11 cellular contexts compared by ENCODE assay signal in the genomic region with DNA sequence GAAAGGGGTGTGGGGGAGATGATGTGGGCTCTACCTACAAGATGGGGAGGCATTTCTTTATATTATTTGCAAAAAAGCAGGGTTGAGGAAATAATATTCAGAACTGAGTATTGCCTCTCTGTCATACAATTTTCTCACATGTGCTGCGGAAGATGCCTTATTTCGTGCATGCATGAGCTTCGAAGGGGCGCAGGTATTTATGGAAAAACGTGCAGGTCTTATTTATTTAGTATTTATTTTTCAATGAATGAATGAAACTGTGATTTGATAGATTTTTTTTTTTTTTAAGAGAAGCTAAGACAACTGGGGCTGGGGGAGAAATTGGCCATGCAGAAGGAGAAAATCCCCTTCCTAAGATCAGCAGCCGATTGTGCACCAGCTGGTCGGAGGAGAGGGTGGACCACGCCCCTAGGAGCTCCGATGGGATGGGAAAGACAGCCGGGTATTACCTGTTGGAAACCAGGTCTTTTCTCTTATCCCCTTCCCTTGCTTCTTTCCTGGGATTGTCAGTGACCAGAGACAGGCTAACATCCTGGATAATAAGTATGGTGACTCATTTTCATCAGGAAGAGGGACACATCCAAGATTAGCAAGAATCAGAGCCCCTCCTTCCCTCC. TPM values are rescaled to one million over a fixed set of nuclear protein-coding genes. Genes with fewer than 3 reads are reported as not detected.
DNase-seq lines count a peak whose midpoint lies in the region; ATAC-seq and TF ChIP-seq lines count a peak whose summit lies in the region.
"Had no signal": no experiment of that assay in that cellular context is flagged by ENCODE, and none has a peak within 500 bp of the region (broad histone marks: within the 10 kb centered on the region; RNA-seq: fewer than 3 reads in every experiment).

No MANE protein-coding gene starts in this region.

- H3K27ac Mint-ChIP-seq in CD4-positive, alpha-beta memory T cell, result no peak overlapping the region
- H3K27ac Mint-ChIP-seq: activated naive CD8-positive, alpha-beta T cell had no signal

- no peak for DNase-seq in CD4-positive, alpha-beta memory T cell
- DNase-seq in HuH-7.5 (ENCODE audit: low spot score) (no peak), SJCRH30 (no peak)
- no peak for DNase-seq in activated effector memory CD4-positive, alpha-beta T cell treated with Interleukin-2 at 50 U/mL for 16 hours
- DNase-seq: NCI-H2081 had no signal

- H3K27me3 ChIP-seq in CD4-positive, alpha-beta memory T cell (ENCODE audit: insufficient read depth, low read length), result peaks cover 7% of the 10 kb centered on the region
- H3K27me3 ChIP-seq in HUES64 (ENCODE audit: insufficient read depth, low read length) (no peaks in the 10 kb centered on the region), ectodermal cell (ENCODE audit: control insufficient read depth, insufficient read depth, low read length, poor library complexity, severe bottlenecking) (peaks cover 4% of the 10 kb centered on the region), neural cell (ENCODE audit: insufficient read depth, low read depth, low read length) (no peaks in the 10 kb centered on the region), SJCRH30 (0 out of 2 replicates have a peak, but pooled peaks cover 3% of the 10 kb centered on the region)

- H4K20me1 ChIP-seq in neural cell (ENCODE audit: insufficient read depth), result no peaks in the 10 kb centered on the region

- H3K9me3 Mint-ChIP-seq in CD4-positive, alpha-beta memory T cell, result peaks cover 0 to 1% (median 0%) of the 10 kb centered on the region in 8 donors

- peaks cover 18 to 26% of the 10 kb centered on the region in 2 donors for H3K27me3 Mint-ChIP-seq in CD4-positive, alpha-beta memory T cell

- TF ChIP-seq EP300 in neural cell (conservative IDR thresholded peaks at IDR 0.05; ENCODE audit: poor library complexity, severe bottlenecking), result no peak

- H3K4me1 ChIP-seq in CD4-positive, alpha-beta memory T cell (ENCODE audit: insufficient read depth, low read length), result peaks cover 14% of the 10 kb centered on the region
- H3K4me1 ChIP-seq in HUES64 (ENCODE audit: insufficient read depth, low read length), result peaks cover 45% of the 10 kb centered on the region
- peaks cover 22% of the 10 kb centered on the region for H3K4me1 ChIP-seq in ectodermal cell (ENCODE audit: control insufficient read depth, insufficient read depth, low read length)
- no peaks in the 10 kb centered on the region for H3K4me1 ChIP-seq in SJCRH30

- no peaks in the 10 kb centered on the region for H3K9me2 ChIP-seq in neural cell (ENCODE audit: insufficient read depth, low read length)

- peak overlapping the region; percentile 56 for H2AFZ ChIP-seq in neural cell (ENCODE audit: low read depth, low read length)

- no peak for TF ChIP-seq CTCF in neural cell (IDR thresholded peaks at IDR 0.05; ENCODE audit: poor library complexity, severe bottlenecking)

- CTCF ChIA-PET in CD4-positive, alpha-beta memory T cell (lab: Charles Lee; ENCODE audit: partially characterized antibody), result no interaction called here

- ATAC-seq in HG03039 (IDR thresholded peaks at IDR 0.05; ENCODE audit: unreplicated experiment), result no peak

- peaks cover 57% of the 10 kb centered on the region for H3K79me2 ChIP-seq in neural cell (replicated peaks; ENCODE audit: insufficient read depth, low read length)

- H3K27ac ChIP-seq in CD4-positive, alpha-beta memory T cell (ENCODE audit: low read depth, low read length), result no peak overlapping the region
- no peak overlapping the region for H3K27ac ChIP-seq in HUES64 (ENCODE audit: low read depth, low read length)
- H3K27ac ChIP-seq in ectodermal cell (ENCODE audit: insufficient read depth, low read depth, low read length, poor library complexity, severe bottlenecking), result no peak overlapping the region
- H3K27ac ChIP-seq in neural cell (ENCODE audit: low read length), result peak overlapping the region; percentile 98
- no peak overlapping the region for H3K27ac ChIP-seq in SJCRH30

- no peaks in the 10 kb centered on the region for H3K36me3 Mint-ChIP-seq in CD4-positive, alpha-beta memory T cell
- H3K36me3 Mint-ChIP-seq: activated naive CD8-positive, alpha-beta T cell had no signal

- WGBS in HUES64, result 0% methylated on average over 10 of the region's 10 CpGs
- 0 to 1% methylated on average over 10 of the region's 10 CpGs for WGBS in ectodermal cell, 2 experiments

- peak overlapping the region; percentile 59 for H3K4me2 ChIP-seq in neural cell (ENCODE audit: low read length)

- H3F3A ChIP-seq in neural cell (ENCODE audit: insufficient read depth, low read length, poor library complexity, severe bottlenecking), result peaks cover 16% of the 10 kb centered on the region

- POLR2A ChIA-PET in CD4-positive, alpha-beta memory T cell (lab: Charles Lee; ENCODE audit: partially characterized antibody), result no interaction called here

- peak; percentile 30 for TF ChIP-seq RAD21 in neural cell (conservative IDR thresholded peaks at IDR 0.05)

- H3K9me3 ChIP-seq in CD4-positive, alpha-beta memory T cell (ENCODE audit: control insufficient read depth in 1 of 2, low read length in 2 of 2), result no peaks in the 10 kb centered on the region
- H3K9me3 ChIP-seq in HUES64 (ENCODE audit: insufficient read depth, low read depth, low read length) (no peaks in the 10 kb centered on the region), ectodermal cell (ENCODE audit: control insufficient read depth, low read length) (no peaks in the 10 kb centered on the region), neural cell (ENCODE audit: low read length) (no peaks in the 10 kb centered on the region), SJCRH30 (replicated peaks) (no peaks in the 10 kb centered on the region)

- H3K9ac ChIP-seq in HUES64 (ENCODE audit: low read depth, low read length), result peak overlapping the region; percentile 73; the same call in 1 of the 2 replicates
- H3K9ac ChIP-seq in neural cell (ENCODE audit: low read length), result peak overlapping the region; percentile 98

- H3K4me1 Mint-ChIP-seq in CD4-positive, alpha-beta memory T cell, result peaks cover 0 to 13% (median 9%) of the 10 kb centered on the region in 4 donors

- H3K36me3 ChIP-seq in CD4-positive, alpha-beta memory T cell (ENCODE audit: insufficient read depth, low read length), result no peaks in the 10 kb centered on the region
- no peaks in the 10 kb centered on the region for H3K36me3 ChIP-seq in HUES64 (ENCODE audit: insufficient read depth, low read length)
- no peaks in the 10 kb centered on the region for H3K36me3 ChIP-seq in ectodermal cell (ENCODE audit: control insufficient read depth, insufficient read depth, low read length)
- H3K36me3 ChIP-seq in neural cell (ENCODE audit: insufficient read depth, low read length), result no peaks in the 10 kb centered on the region
- no peaks in the 10 kb centered on the region for H3K36me3 ChIP-seq in SJCRH30

- H3K4me3 Mint-ChIP-seq in CD4-positive, alpha-beta memory T cell, result peak overlapping the region in 5 of 8 donors; percentile 1 to 62 (median 33)
- H3K4me3 Mint-ChIP-seq: activated naive CD8-positive, alpha-beta T cell had no signal

- H3K4me3 ChIP-seq in CD4-positive, alpha-beta memory T cell (ENCODE audit: low read length in 2 of 2), result no peak overlapping the region
- peak overlapping the region; percentile 67 for H3K4me3 ChIP-seq in HUES64 (ENCODE audit: low read length)
- H3K4me3 ChIP-seq in ectodermal cell (ENCODE audit: insufficient read depth, low read depth, low read length), result peak overlapping the region; percentile 48
- peak overlapping the region; percentile 74 for H3K4me3 ChIP-seq in neural cell (ENCODE audit: low read length)
- no peak overlapping the region for H3K4me3 ChIP-seq in SJCRH30

- intact Hi-C loops in CD4-positive, alpha-beta memory T cell (cut with micrococcal nuclease), result no loop called here

TF ChIP-seq in neural cell, 6 proteins besides CTCF, POLR2A, EP300 and RAD21:
- TF ChIP-seq POLR2AphosphoS5 (IDR thresholded peaks at IDR 0.05) (peak; percentile 62), EZH2 (IDR thresholded peaks at IDR 0.05; ENCODE audit: borderline replicate concordance, insufficient read depth, low read length, poor library complexity, severe bottlenecking) (no peak), TAF1 (IDR thresholded peaks at IDR 0.05; ENCODE audit: low read depth) (peak; percentile 79), MXI1 (conservative IDR thresholded peaks at IDR 0.05; ENCODE audit: poor library complexity, severe bottlenecking) (peak; percentile 37)
- TF ChIP-seq, protein P1, sequence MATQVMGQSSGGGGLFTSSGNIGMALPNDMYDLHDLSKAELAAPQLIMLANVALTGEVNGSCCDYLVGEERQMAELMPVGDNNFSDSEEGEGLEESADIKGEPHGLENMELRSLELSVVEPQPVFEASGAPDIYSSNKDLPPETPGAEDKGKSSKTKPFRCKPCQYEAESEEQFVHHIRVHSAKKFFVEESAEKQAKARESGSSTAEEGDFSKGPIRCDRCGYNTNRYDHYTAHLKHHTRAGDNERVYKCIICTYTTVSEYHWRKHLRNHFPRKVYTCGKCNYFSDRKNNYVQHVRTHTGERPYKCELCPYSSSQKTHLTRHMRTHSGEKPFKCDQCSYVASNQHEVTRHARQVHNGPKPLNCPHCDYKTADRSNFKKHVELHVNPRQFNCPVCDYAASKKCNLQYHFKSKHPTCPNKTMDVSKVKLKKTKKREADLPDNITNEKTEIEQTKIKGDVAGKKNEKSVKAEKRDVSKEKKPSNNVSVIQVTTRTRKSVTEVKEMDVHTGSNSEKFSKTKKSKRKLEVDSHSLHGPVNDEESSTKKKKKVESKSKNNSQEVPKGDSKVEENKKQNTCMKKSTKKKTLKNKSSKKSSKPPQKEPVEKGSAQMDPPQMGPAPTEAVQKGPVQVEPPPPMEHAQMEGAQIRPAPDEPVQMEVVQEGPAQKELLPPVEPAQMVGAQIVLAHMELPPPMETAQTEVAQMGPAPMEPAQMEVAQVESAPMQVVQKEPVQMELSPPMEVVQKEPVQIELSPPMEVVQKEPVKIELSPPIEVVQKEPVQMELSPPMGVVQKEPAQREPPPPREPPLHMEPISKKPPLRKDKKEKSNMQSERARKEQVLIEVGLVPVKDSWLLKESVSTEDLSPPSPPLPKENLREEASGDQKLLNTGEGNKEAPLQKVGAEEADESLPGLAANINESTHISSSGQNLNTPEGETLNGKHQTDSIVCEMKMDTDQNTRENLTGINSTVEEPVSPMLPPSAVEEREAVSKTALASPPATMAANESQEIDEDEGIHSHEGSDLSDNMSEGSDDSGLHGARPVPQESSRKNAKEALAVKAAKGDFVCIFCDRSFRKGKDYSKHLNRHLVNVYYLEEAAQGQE (IDR thresholded peaks at IDR 0.05; ENCODE audit: borderline replicate concordance), result peak; percentile 47

RNA-seq across cellular contexts. Expression of a gene that starts 0.8 kb away (rescaled TPM):
- not detected for total RNA-seq in CD4-positive, alpha-beta memory T cell
- polyA plus RNA-seq in CD4-positive, alpha-beta memory T cell, result not detected
- 22.6 TPM for polyA plus RNA-seq in HUES64 (2013, experiment 1 of 2)
- polyA plus RNA-seq in HUES64 (2013, experiment 2 of 2), result 25.5 TPM
- polyA plus RNA-seq in ectodermal cell (2013, experiment 1 of 4), result 73.7 TPM
- polyA plus RNA-seq in ectodermal cell (2013, experiment 2 of 4), result 58.7 TPM
- polyA plus RNA-seq in ectodermal cell (2013, experiment 3 of 4), result 59.6 TPM
- 66.3 TPM for polyA plus RNA-seq in ectodermal cell (2013, experiment 4 of 4)
- polyA plus RNA-seq in neural cell, result 1,300 and 1,327 TPM in 2 replicates
- 585 and 639 TPM in 2 replicates for polyA minus RNA-seq in neural cell
- not detected in 2 replicates for total RNA-seq in SJCRH30 (2014; rRNA removed; shearing (Covaris generic))
- total RNA-seq: fibroblast of villous mesenchyme had no signal

Comparison
In these comparisons a context has a peak if more than half of its experiments do, and no peak if none do; other contexts are left out.
1. H3K4me3 ChIP-seq: peak in HUES64 (single experiment), ectodermal cell (single experiment) and neural cell (single experiment); none in CD4-positive, alpha-beta memory T cell (0 of 2) and SJCRH30 (single experiment).